In genomic region chr12:121399391-121400331, GRCh38 we compare ENCODE assay signal across 8 cellular contexts. TPM values are rescaled to one million over a fixed set of nuclear protein-coding genes. Genes with fewer than 3 reads are reported as not detected.
DNase-seq lines count a peak whose midpoint lies in the region; ATAC-seq and TF ChIP-seq lines count a peak whose summit lies in the region.

TSS of gene RNF34 (plus strand) at chr12:121400118. CDS start at chr12:121400213, 95 bp downstream.

- 0 to 1% methylated on average over 75 to 77 of the region's 77 CpGs for WGBS in esophagus, 2 donors

- H4K20me1 ChIP-seq in KMS-11 (ENCODE audit: insufficient read depth): no peaks in the 10 kb centered on the region

- peaks cover 37% of the 10 kb centered on the region for H3K79me2 ChIP-seq in KMS-11 (ENCODE audit: insufficient read depth, low read depth)

- TF ChIP-seq POLR2A in Peyer's patch (IDR thresholded peaks at IDR 0.05): peak; percentile 97 to 99

- peak within 1 kb of the TSS; percentile 36; the same call in 1 of the 2 replicates for H2AFZ ChIP-seq in KMS-11 (ENCODE audit: low read depth)

- peak; percentile 94 for ATAC-seq in GM21737 (IDR thresholded peaks at IDR 0.05; ENCODE audit: unreplicated experiment)

- TF ChIP-seq CTCF in KMS-11 (conservative IDR thresholded peaks at IDR 0.05; ENCODE audit: low read depth, low read length) (no peak), Peyer's patch (IDR thresholded peaks at IDR 0.05) (peak in 2 of 6 experiments; percentile 7 to 25)

- peak within 1 kb of the TSS; percentile 87 for H3K4me2 ChIP-seq in KMS-11

- H3K27me3 ChIP-seq in KMS-11 (ENCODE audit: insufficient read depth, low read depth): no peaks in the 10 kb centered on the region
- no peaks in the 10 kb centered on the region for H3K27me3 ChIP-seq in Peyer's patch
- H3K27me3 ChIP-seq in esophagus (ENCODE audit: control insufficient read depth in 1 of 2, insufficient read depth in 2 of 2, low read length in 2 of 2): no peaks in the 10 kb centered on the region
- H3K27me3 ChIP-seq in muscle layer of colon (ENCODE audit: control insufficient read depth in 1 of 2, insufficient read depth in 2 of 2, low read length in 2 of 2): no peaks in the 10 kb centered on the region

- peak within 1 kb of the TSS; percentile 79 for H3K9ac ChIP-seq in KMS-11
- H3K9ac ChIP-seq in muscle layer of colon (ENCODE audit: low read length): peak within 1 kb of the TSS; percentile 23

- H3K36me3 ChIP-seq in KMS-11 (ENCODE audit: insufficient read depth) (no peaks in the 10 kb centered on the region), Peyer's patch (no peaks in the 10 kb centered on the region), esophagus (ENCODE audit: control insufficient read depth in 2 of 2, insufficient read depth in 2 of 2, low read length in 1 of 2) (no peaks in the 10 kb centered on the region), muscle layer of colon (ENCODE audit: insufficient read depth, low read length) (no peaks in the 10 kb centered on the region)

- H3K27ac ChIP-seq in KMS-11 (peak within 1 kb of the TSS; percentile 67), Peyer's patch (peak within 1 kb of the TSS; percentile 87 to 98 (median 92)), esophagus (ENCODE audit: low read depth in 2 of 2, low read length in 1 of 2) (peak within 1 kb of the TSS; percentile 95), muscle layer of colon (ENCODE audit: low read depth, low read length) (peak within 1 kb of the TSS; percentile 53)

- H3K4me3 ChIP-seq in KMS-11 (IDR thresholded peaks at IDR 0.05; ENCODE audit: insufficient read depth, low read depth, low read length): no peak within 1 kb of the TSS
- H3K4me3 ChIP-seq in Peyer's patch: peak within 1 kb of the TSS; percentile 68 to 99 (median 78)
- H3K4me3 ChIP-seq in esophagus (ENCODE audit: low read depth in 1 of 2, low read length in 2 of 2): peak within 1 kb of the TSS; percentile 82 to 92
- H3K4me3 ChIP-seq in muscle layer of colon (ENCODE audit: low read depth in 1 of 2, low read length in 2 of 2): peak within 1 kb of the TSS; percentile 77 to 78

- H3K9me3 ChIP-seq in Peyer's patch (no peaks in the 10 kb centered on the region), esophagus (ENCODE audit: control insufficient read depth in 2 of 2, insufficient read depth in 1 of 2, low read depth in 1 of 2, low read length in 1 of 2) (no peaks in the 10 kb centered on the region), muscle layer of colon (ENCODE audit: low read length) (no peaks in the 10 kb centered on the region)

- DNase-seq in DMS53 treated with DMSO at 0.1 percent for 48 hours (lab: John Stamatoyannopoulos, UW; ENCODE audit: unreplicated experiment) (peak; percentile 98), Peyer's patch (peak; percentile 98 to 100 (median 100))
- DNase-seq in activated T-cell treated with anti-CD3 and anti-CD28 coated beads, Interleukin-2, amount 50 U/mL, for 48 hours: peak; percentile 98 to 99
- peak; percentile 96 for DNase-seq in stimulated activated CD8-positive, alpha-beta memory T cell treated with anti-CD3 and anti-CD28 coated beads, Interleukin-7, amount 100 ng/mL, for 24 hours (ENCODE audit: low read depth)

- H3K4me1 ChIP-seq in KMS-11 (ENCODE audit: low read depth, poor library complexity, severe bottlenecking) (peaks cover 27% of the 10 kb centered on the region), Peyer's patch (peaks cover 0 to 21% (median 2%) of the 10 kb centered on the region in 4 donors), esophagus (ENCODE audit: control insufficient read depth in 2 of 2, insufficient read depth in 2 of 2, low read length in 1 of 2) (no peaks in the 10 kb centered on the region), muscle layer of colon (ENCODE audit: insufficient read depth, low read length) (peaks cover 28% of the 10 kb centered on the region)

RNA-seq across cellular contexts. Expression of gene RNF34, which starts in this region (rescaled TPM):
- 10 to 100 TPM; 50.4 to 83.4 (median 72.9) TPM for total RNA-seq in Peyer's patch
- polyA plus RNA-seq in esophagus: 10 to 100 TPM; 13.6 to 13.8 TPM
